ENCODE assay signal across 15 cellular contexts in genomic region chr10:24930427-24930826, GRCh38. TPM values are rescaled to one million over a fixed set of nuclear protein-coding genes. Genes with fewer than 3 reads are reported as not detected.
DNase-seq lines count a peak whose midpoint lies in the region; ATAC-seq and TF ChIP-seq lines count a peak whose summit lies in the region.
"Had no signal": no experiment of that assay in that cellular context is flagged by ENCODE, and none has a peak within 500 bp of the region (broad histone marks: within the 10 kb centered on the region; RNA-seq: fewer than 3 reads in every experiment).

No MANE protein-coding gene starts in this region.

- H3K27me3 Mint-ChIP-seq in nephron progenitor cell (ENCODE audit: low read depth, poor library complexity) = no peaks in the 10 kb centered on the region
- no peaks in the 10 kb centered on the region for H3K27me3 Mint-ChIP-seq in activated naive CD4-positive, alpha-beta T cell treated with anti-CD3 and anti-CD28 coated beads for 36 hours (ENCODE audit: low read depth)
- H3K27me3 Mint-ChIP-seq: IgD-negative memory B cell had no signal

- no peaks in the 10 kb centered on the region for H3K4me1 ChIP-seq in effector memory CD4-positive, alpha-beta T cell (ENCODE audit: control insufficient read depth, insufficient read depth, low read length, poor library complexity, severe bottlenecking)
- H3K4me1 ChIP-seq in stomach = peaks cover 0 to 5% (median 0%) of the 10 kb centered on the region in 4 donors
- 0 out of 2 replicates have a peak, but pooled peaks cover 6% of the 10 kb centered on the region for H3K4me1 ChIP-seq in PC-9 (replicated peaks; ENCODE audit: insufficient read depth)

- no peaks in the 10 kb centered on the region for H3K79me2 ChIP-seq in PC-9 (ENCODE audit: low read depth)

- no peak overlapping the region for H3K4me2 ChIP-seq in PC-9

- intact Hi-C loops in activated naive CD4-positive, alpha-beta T cell treated with anti-CD3 and anti-CD28 coated beads for 36 hours (cut with micrococcal nuclease) = no loop called here
- intact Hi-C loops in stomach (cut with DNase I; ENCODE audit: low total_unique reads) = no loop called here
- intact Hi-C loops in PC-9 (cut with micrococcal nuclease; ENCODE audit: unreplicated experiment) = no loop called here

- H3K27ac ChIP-seq in effector memory CD4-positive, alpha-beta T cell (ENCODE audit: insufficient read depth, low read length, poor library complexity, severe bottlenecking) = no peak overlapping the region
- no peak overlapping the region for H3K27ac ChIP-seq in stomach
- H3K27ac ChIP-seq in PC-9 = no peak overlapping the region
- H3K27ac ChIP-seq: right atrium auricular region had no signal

- no peak for DNase-seq in nephron progenitor cell
- no peak for DNase-seq in effector memory CD4-positive, alpha-beta T cell
- DNase-seq in activated naive CD4-positive, alpha-beta T cell treated with anti-CD3 and anti-CD28 coated beads for 36 hours = no peak
- DNase-seq in stomach = no peak
- DNase-seq in PC-9 = no peak
- DNase-seq: activated CD4-positive, alpha-beta T cell treated with anti-CD3 and anti-CD28 coated beads, Interleukin-2, amount 50 U/mL, for 4 hours; activated naive CD4-positive, alpha-beta T cell treated with anti-CD3 and anti-CD28 coated beads, Interleukin-2, amount 50 U/mL, for 16 hours; NCI-H1930; substantia nigra had no signal

- H3K36me3 ChIP-seq in effector memory CD4-positive, alpha-beta T cell (ENCODE audit: control insufficient read depth, insufficient read depth, low read length) = no peaks in the 10 kb centered on the region
- H3K36me3 ChIP-seq in stomach (peaks cover 0 to 2% (median 0%) of the 10 kb centered on the region in 4 donors), PC-9 (ENCODE audit: low read depth) (no peaks in the 10 kb centered on the region)
- H3K36me3 ChIP-seq: right atrium auricular region had no signal

- peaks cover 29% of the 10 kb centered on the region for H3K36me3 Mint-ChIP-seq in nephron progenitor cell (ENCODE audit: low read depth)
- H3K36me3 Mint-ChIP-seq in activated naive CD4-positive, alpha-beta T cell treated with anti-CD3 and anti-CD28 coated beads for 36 hours (ENCODE audit: low read depth) = no peaks in the 10 kb centered on the region

- no peaks in the 10 kb centered on the region for H3K9me3 ChIP-seq in effector memory CD4-positive, alpha-beta T cell (ENCODE audit: control insufficient read depth, low read length)
- H3K9me3 ChIP-seq in stomach = no peaks in the 10 kb centered on the region
- no peaks in the 10 kb centered on the region for H3K9me3 ChIP-seq in PC-9 (ENCODE audit: insufficient read depth, low read depth)
- H3K9me3 ChIP-seq: right atrium auricular region had no signal

- TF ChIP-seq EP300 in stomach (IDR thresholded peaks at IDR 0.05) = no peak

- H3K9me2 ChIP-seq in PC-9 (ENCODE audit: insufficient read depth) = no peaks in the 10 kb centered on the region

- POLR2A ChIA-PET in PC-9 (lab: Charles Lee; ENCODE audit: unreplicated experiment) = no interaction called here

- peak overlapping the region; percentile 79 for H3K27ac Mint-ChIP-seq in nephron progenitor cell
- H3K27ac Mint-ChIP-seq in activated naive CD4-positive, alpha-beta T cell treated with anti-CD3 and anti-CD28 coated beads for 36 hours = no peak overlapping the region
- H3K27ac Mint-ChIP-seq: IgD-negative memory B cell had no signal

- BruUV-seq in PC-9 (replicated peaks; lab: Mats Ljungman, UMichigan) = no TSS peak

- H3K4me3 Mint-ChIP-seq in nephron progenitor cell = no peak overlapping the region
- no peak overlapping the region for H3K4me3 Mint-ChIP-seq in activated naive CD4-positive, alpha-beta T cell treated with anti-CD3 and anti-CD28 coated beads for 36 hours

- H2AFZ ChIP-seq in PC-9 = no peak overlapping the region

- H3K27me3 ChIP-seq in effector memory CD4-positive, alpha-beta T cell (replicated peaks; ENCODE audit: control insufficient read depth, insufficient read depth, low read length, poor library complexity, severe bottlenecking) = no peaks in the 10 kb centered on the region
- H3K27me3 ChIP-seq in stomach (no peaks in the 10 kb centered on the region), PC-9 (ENCODE audit: insufficient read depth, low read depth) (no peaks in the 10 kb centered on the region)
- H3K27me3 ChIP-seq: right atrium auricular region had no signal

- CTCF ChIA-PET in activated naive CD4-positive, alpha-beta T cell treated with anti-CD3 and anti-CD28 coated beads for 36 hours (lab: Charles Lee) = interaction anchor here (2.0 to 2.1 kb wide), 2 partner anchors 18 to 21 kb away, joined by 5 to 8 read pairs; no protein-coding TSS in a partner anchor
- CTCF ChIA-PET in PC-9 (lab: Charles Lee) = no interaction called here

- WGBS in stomach, 5 donors = 74 to 92% (median 89%) methylated on average over 2 of the region's 2 CpGs

- no peak for TF ChIP-seq POLR2A in stomach (IDR thresholded peaks at IDR 0.05)

- ATAC-seq in GM18873 (IDR thresholded peaks at IDR 0.05; ENCODE audit: low FRiP score, unreplicated experiment) = peak; percentile 82
- peak; percentile 85 for ATAC-seq in HG02610 (IDR thresholded peaks at IDR 0.05; ENCODE audit: unreplicated experiment)
- peak; percentile 69 for ATAC-seq in HG03460 (IDR thresholded peaks at IDR 0.05; ENCODE audit: unreplicated experiment)
- ATAC-seq: esophagus mucosa had no signal

- TF ChIP-seq CTCF in nephron progenitor cell (IDR thresholded peaks at IDR 0.05) (no peak), stomach (IDR thresholded peaks at IDR 0.05) (no peak), PC-9 (conservative IDR thresholded peaks at IDR 0.05) (no peak)

- H4K20me1 ChIP-seq in PC-9 (ENCODE audit: insufficient read depth) = no peaks in the 10 kb centered on the region

- H3F3A ChIP-seq in PC-9 (ENCODE audit: insufficient read depth, low read depth) = no peaks in the 10 kb centered on the region

- peaks cover 6% of the 10 kb centered on the region for H3K9me3 Mint-ChIP-seq in nephron progenitor cell
- no peaks in the 10 kb centered on the region for H3K9me3 Mint-ChIP-seq in activated naive CD4-positive, alpha-beta T cell treated with anti-CD3 and anti-CD28 coated beads for 36 hours
- H3K9me3 Mint-ChIP-seq: IgD-negative memory B cell had no signal

- H3K4me1 Mint-ChIP-seq in nephron progenitor cell = peaks cover 18% of the 10 kb centered on the region
- H3K4me1 Mint-ChIP-seq in activated naive CD4-positive, alpha-beta T cell treated with anti-CD3 and anti-CD28 coated beads for 36 hours (ENCODE audit: low read depth) = peaks cover 16% of the 10 kb centered on the region

- no peak overlapping the region for H3K4me3 ChIP-seq in effector memory CD4-positive, alpha-beta T cell (ENCODE audit: insufficient read depth, low read depth, low read length, poor library complexity, severe bottlenecking)
- H3K4me3 ChIP-seq in stomach (no peak overlapping the region), PC-9 (no peak overlapping the region)
- H3K4me3 ChIP-seq: right atrium auricular region had no signal

RNA-seq across cellular contexts. Expression of gene PRTFDC1, which starts 22.0 kb away (rescaled TPM):
- 1 to 10 TPM in 1 of 2 experiments, under 1 TPM in 1; 0.99 to 1.1 TPM for total RNA-seq in activated naive CD4-positive, alpha-beta T cell treated with anti-CD3 and anti-CD28 coated beads for 36 hours
- total RNA-seq in stomach (10 to 100 TPM in 2 of 5 donors, 1 to 10 TPM in 2, not detected in 1; 1.2 to 21.6 (median 12.3) TPM), PC-9 (2021) (12.3 and 15.8 TPM in 2 replicates)
- 10 to 100 TPM in 2 of 3 donors, 1 to 10 TPM in 1; 5.7 to 14.1 (median 12.4) TPM for polyA plus RNA-seq in stomach
- polyA plus RNA-seq: IgD-negative memory B cell had no signal
